Comparison of ENCODE assay signal across 1 cellular context in genomic region chr6:27168108-27168507, GRCh38.
TF ChIP-seq lines count a peak whose summit lies in the region.

No MANE protein-coding gene starts in this region.

TF ChIP-seq in HepG2, 621 proteins besides CTCF, POLR2A, EP300 and RAD21 (continued from another document):
- TF ChIP-seq AHDC1 (CRISPR knock-in tag; IDR thresholded peaks at IDR 0.05; ENCODE audit: borderline replicate concordance) = no peak
- no peak for TF ChIP-seq ZFP82 (CRISPR knock-in tag; IDR thresholded peaks at IDR 0.05; ENCODE audit: borderline replicate concordance)
TF ChIP-seq in HepG2: peak in this region for 1.
